2 cellular contexts compared by ENCODE assay signal in the genomic region with DNA sequence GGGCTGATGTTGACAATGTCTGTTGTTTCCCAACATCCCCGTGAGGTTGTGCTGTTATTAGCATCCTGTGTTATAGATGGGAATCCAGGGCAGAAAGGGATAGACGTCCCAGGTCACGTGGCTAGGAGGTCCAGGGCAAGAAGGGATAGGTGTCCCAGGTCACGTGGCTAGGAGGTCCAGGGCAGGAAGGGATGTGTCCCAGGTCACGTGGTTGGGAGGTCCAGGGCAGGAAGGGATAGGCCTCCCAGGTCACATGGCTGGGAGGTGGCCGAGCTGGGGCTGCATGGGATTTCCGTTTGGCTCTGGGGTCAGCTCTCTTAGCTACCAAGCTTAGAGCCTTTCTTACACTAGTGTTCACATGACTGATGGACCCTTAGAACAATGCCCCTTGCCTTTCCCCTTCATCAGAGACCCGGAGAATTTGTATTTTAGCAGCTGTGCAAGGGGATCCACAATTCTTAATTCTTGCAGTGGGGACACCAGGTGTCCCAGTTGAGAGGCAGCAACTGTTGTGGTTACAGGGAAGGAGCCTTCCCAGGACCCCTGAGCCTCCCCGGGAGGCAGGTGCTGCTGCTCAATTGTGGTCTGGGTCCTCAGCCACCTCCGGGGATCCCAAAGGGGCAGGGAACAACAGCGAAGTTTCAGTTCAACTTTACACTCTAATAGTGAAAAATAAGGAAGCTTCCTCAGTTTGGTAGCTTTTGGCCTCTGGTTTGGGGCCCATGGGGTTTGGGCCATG.
TF ChIP-seq lines count a peak whose summit lies in the region.

No MANE protein-coding gene starts in this region.

TF ChIP-seq in A549, 52 proteins besides CTCF, POLR2A, EP300 and RAD21 (continued from another document):
- TF ChIP-seq, protein P1, sequence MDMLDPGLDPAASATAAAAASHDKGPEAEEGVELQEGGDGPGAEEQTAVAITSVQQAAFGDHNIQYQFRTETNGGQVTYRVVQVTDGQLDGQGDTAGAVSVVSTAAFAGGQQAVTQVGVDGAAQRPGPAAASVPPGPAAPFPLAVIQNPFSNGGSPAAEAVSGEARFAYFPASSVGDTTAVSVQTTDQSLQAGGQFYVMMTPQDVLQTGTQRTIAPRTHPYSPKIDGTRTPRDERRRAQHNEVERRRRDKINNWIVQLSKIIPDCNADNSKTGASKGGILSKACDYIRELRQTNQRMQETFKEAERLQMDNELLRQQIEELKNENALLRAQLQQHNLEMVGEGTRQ (IDR thresholded peaks at IDR 0.05), result peak; percentile 77

TF ChIP-seq in HepG2, 621 proteins besides CTCF, POLR2A, EP300 and RAD21 (continued from another document):
- TF ChIP-seq IKZF1 (IDR thresholded peaks at IDR 0.05) (no peak), ZNF432 (CRISPR knock-in tag; IDR thresholded peaks at IDR 0.05; ENCODE audit: borderline replicate concordance) (no peak), RAD51 (IDR thresholded peaks at IDR 0.05; ENCODE audit: borderline replicate concordance) (peak; percentile 71; the same call in 1 of the 2 replicates), SIX4 (CRISPR knock-in tag; IDR thresholded peaks at IDR 0.05) (no peak), ESRRA (CRISPR knock-in tag; IDR thresholded peaks at IDR 0.05; ENCODE audit: low read depth) (no peak), NFE2 (CRISPR knock-in tag; IDR thresholded peaks at IDR 0.05) (no peak), TBP (CRISPR knock-in tag; IDR thresholded peaks at IDR 0.05) (no peak)
- TF ChIP-seq, protein P1 (IDR thresholded peaks at IDR 0.05; ENCODE audit: low read depth, low read length), result peak; percentile 88
- TF ChIP-seq, protein P1 (CRISPR knock-in tag; IDR thresholded peaks at IDR 0.05; ENCODE audit: borderline replicate concordance), result no peak; the same call in 1 of the 2 replicates
- TF ChIP-seq, protein P2, sequence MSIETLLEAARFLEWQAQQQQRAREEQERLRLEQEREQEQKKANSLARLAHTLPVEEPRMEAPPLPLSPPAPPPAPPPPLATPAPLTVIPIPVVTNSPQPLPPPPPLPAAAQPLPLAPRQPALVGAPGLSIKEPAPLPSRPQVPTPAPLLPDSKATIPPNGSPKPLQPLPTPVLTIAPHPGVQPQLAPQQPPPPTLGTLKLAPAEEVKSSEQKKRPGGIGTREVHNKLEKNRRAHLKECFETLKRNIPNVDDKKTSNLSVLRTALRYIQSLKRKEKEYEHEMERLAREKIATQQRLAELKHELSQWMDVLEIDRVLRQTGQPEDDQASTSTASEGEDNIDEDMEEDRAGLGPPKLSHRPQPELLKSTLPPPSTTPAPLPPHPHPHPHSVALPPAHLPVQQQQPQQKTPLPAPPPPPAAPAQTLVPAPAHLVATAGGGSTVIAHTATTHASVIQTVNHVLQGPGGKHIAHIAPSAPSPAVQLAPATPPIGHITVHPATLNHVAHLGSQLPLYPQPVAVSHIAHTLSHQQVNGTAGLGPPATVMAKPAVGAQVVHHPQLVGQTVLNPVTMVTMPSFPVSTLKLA (IDR thresholded peaks at IDR 0.05), result peak; percentile 57
- TF ChIP-seq, protein P3, sequence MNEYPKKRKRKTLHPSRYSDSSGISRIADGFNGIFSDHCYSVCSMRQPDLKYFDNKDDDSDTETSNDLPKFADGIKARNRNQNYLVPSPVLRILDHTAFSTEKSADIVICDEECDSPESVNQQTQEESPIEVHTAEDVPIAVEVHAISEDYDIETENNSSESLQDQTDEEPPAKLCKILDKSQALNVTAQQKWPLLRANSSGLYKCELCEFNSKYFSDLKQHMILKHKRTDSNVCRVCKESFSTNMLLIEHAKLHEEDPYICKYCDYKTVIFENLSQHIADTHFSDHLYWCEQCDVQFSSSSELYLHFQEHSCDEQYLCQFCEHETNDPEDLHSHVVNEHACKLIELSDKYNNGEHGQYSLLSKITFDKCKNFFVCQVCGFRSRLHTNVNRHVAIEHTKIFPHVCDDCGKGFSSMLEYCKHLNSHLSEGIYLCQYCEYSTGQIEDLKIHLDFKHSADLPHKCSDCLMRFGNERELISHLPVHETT (CRISPR knock-in tag; conservative IDR thresholded peaks at IDR 0.05), result no peak
TF ChIP-seq in HepG2: peak in this region for 3.
